In the genomic region with DNA sequence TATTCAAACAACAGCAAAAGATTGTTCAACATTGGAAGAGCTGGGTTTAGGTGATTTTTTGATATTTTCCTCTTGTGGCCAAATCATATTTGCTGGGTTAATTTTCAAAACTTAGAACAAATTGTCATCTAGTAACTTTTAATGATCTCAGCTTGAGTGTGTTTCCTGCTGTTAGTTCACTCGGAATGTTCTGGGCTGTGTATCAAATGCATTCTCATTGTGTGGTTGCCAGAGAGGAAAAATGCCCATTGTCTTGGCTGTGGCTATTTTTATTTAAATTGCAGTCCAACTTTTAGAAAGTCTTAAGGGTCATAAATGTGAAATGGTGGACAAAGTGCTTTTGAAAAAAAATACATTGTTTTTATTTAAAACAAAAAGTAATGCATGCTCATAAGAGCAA, we compare ENCODE assay signal across 12 cellular contexts.
DNase-seq lines count a peak whose midpoint lies in the region; ATAC-seq and TF ChIP-seq lines count a peak whose summit lies in the region.
"Had no signal": no experiment of that assay in that cellular context is flagged by ENCODE, and none has a peak within 500 bp of the region (broad histone marks: within the 10 kb centered on the region; RNA-seq: fewer than 3 reads in every experiment).

No MANE protein-coding gene starts in this region.

- POLR2A ChIA-PET in PC-9 (lab: Charles Lee; ENCODE audit: unreplicated experiment), result no interaction called here

- H3F3A ChIP-seq in PC-9 (ENCODE audit: insufficient read depth, low read depth), result no peaks in the 10 kb centered on the region

- H3K9me3 ChIP-seq in skeletal muscle satellite cell (replicated peaks; ENCODE audit: low read length) (no peaks in the 10 kb centered on the region), PC-9 (ENCODE audit: insufficient read depth, low read depth) (no peaks in the 10 kb centered on the region)

- H3K4me2 ChIP-seq in skeletal muscle satellite cell (ENCODE audit: low read length) (peak overlapping the region; percentile 19), PC-9 (no peak overlapping the region)

- CTCF ChIA-PET in PC-9 (lab: Charles Lee), result no interaction called here

- no peak overlapping the region for H2AFZ ChIP-seq in PC-9

- no TSS peak for BruUV-seq in PC-9 (replicated peaks; lab: Mats Ljungman, UMichigan)

- H3K27me3 ChIP-seq in skeletal muscle satellite cell (ENCODE audit: control insufficient read depth, insufficient read depth, low read length) (no peaks in the 10 kb centered on the region), PC-9 (ENCODE audit: insufficient read depth, low read depth) (no peaks in the 10 kb centered on the region)

- no peaks in the 10 kb centered on the region for H3K9me2 ChIP-seq in PC-9 (ENCODE audit: insufficient read depth)

- H3K4me3 ChIP-seq in skeletal muscle satellite cell (ENCODE audit: low read length), result no peak overlapping the region
- no peak overlapping the region for H3K4me3 ChIP-seq in PC-9

- H3K4me1 ChIP-seq in skeletal muscle satellite cell (ENCODE audit: control insufficient read depth, insufficient read depth, low read length), result peaks cover 26% of the 10 kb centered on the region
- no peaks in the 10 kb centered on the region for H3K4me1 ChIP-seq in PC-9 (replicated peaks; ENCODE audit: insufficient read depth)

- no peaks in the 10 kb centered on the region for H3K36me3 ChIP-seq in skeletal muscle satellite cell (ENCODE audit: insufficient read depth, low read length)
- no peaks in the 10 kb centered on the region for H3K36me3 ChIP-seq in PC-9 (ENCODE audit: low read depth)

- intact Hi-C loops in PC-9 (cut with micrococcal nuclease; ENCODE audit: unreplicated experiment), result no loop called here

- H3K9ac ChIP-seq in skeletal muscle satellite cell (ENCODE audit: low read depth, low read length), result peak overlapping the region; percentile 29

- H4K20me1 ChIP-seq in PC-9 (ENCODE audit: insufficient read depth), result no peaks in the 10 kb centered on the region

- no peaks in the 10 kb centered on the region for H3K79me2 ChIP-seq in PC-9 (ENCODE audit: low read depth)

- H3K27ac ChIP-seq in cingulate gyrus (ENCODE audit: low read depth, low read length), result peak overlapping the region; percentile 25
- H3K27ac ChIP-seq in PC-9, result no peak overlapping the region

- ATAC-seq in GM18867 (IDR thresholded peaks at IDR 0.05; ENCODE audit: unreplicated experiment) (no peak), HG02973 (IDR thresholded peaks at IDR 0.05; ENCODE audit: unreplicated experiment) (no peak)

- no peak for TF ChIP-seq CTCF in PC-9 (conservative IDR thresholded peaks at IDR 0.05)

- DNase-seq in GM03348 (ENCODE audit: low spot score), result peak; percentile 66
- peak; percentile 17 for DNase-seq in iPS-NIHi11 (ENCODE audit: low spot score)
- no peak for DNase-seq in PC-9
- DNase-seq in NCI-H2107 (lab: John Stamatoyannopoulos, UW), result no peak
- DNase-seq: activated naive CD4-positive, alpha-beta T cell treated with Interleukin-2 at 50 U/mL for 16 hours; cortex of kidney; NCI-H1930; stimulated activated CD8-positive, alpha-beta memory T cell treated with anti-CD3 and anti-CD28 coated beads, Interleukin-4, amount 100 ng/mL, for 48 hours had no signal

Comparison
In these comparisons a context has a peak if more than half of its experiments do, and no peak if none do; other contexts are left out.
1. DNase-seq: peak in GM03348 (single experiment) and iPS-NIHi11 (single experiment); none in PC-9 (0 of 2) and NCI-H2107 (single experiment).